ENCODE assay signal across 19 cellular contexts in genomic region chr6:8243462-8243861, GRCh38.
A peak's percentile ranks its signal among the peaks of the same experiment; 100 is the strongest.
DNase-seq lines count a peak whose midpoint lies in the region; TF ChIP-seq lines count a peak whose summit lies in the region.
"Had no signal": no experiment of that assay in that cellular context is flagged by ENCODE, and none has a peak within 500 bp of the region (broad histone marks: within the 10 kb centered on the region; RNA-seq: fewer than 3 reads in every experiment).

No MANE protein-coding gene starts in this region.

- CTCF ChIA-PET in RWPE1 (lab: Yijun Ruan, JAX), result interaction anchor here (0.7 kb wide), 1 partner anchor 1154 kb away, joined by 3 read pairs; no protein-coding TSS in a partner anchor

- H3K27ac ChIP-seq in RWPE1, result no peak overlapping the region
- H3K27ac ChIP-seq: testis had no signal

- no peak for TF ChIP-seq CTCF in RWPE1 (conservative IDR thresholded peaks at IDR 0.05; ENCODE audit: low read depth)

- DNase-seq in EH (ENCODE audit: low read depth) (peak; percentile 37), amniotic epithelial cell (ENCODE audit: low read depth) (peak; percentile 89), glomerular visceral epithelial cell (ENCODE audit: extremely low spot score) (peak; percentile 22), non-pigmented ciliary epithelial cell (ENCODE audit: low read depth) (peak; percentile 41), MV-4-11 (lab: John Stamatoyannopoulos, UW) (no peak), RWPE1 (ENCODE audit: low spot score) (no peak), DMS153 treated with DMSO at 0.1 percent for 48 hours (lab: John Stamatoyannopoulos, UW; ENCODE audit: unreplicated experiment) (no peak), Kasumi-1 (lab: John Stamatoyannopoulos, UW) (no peak)
- DNase-seq: activated CD4-positive, CD25-positive, alpha-beta regulatory T cell treated with anti-CD3 and anti-CD28 coated beads, Interleukin-2, amount 50 U/mL, for 72 hours; activated naive CD4-positive, alpha-beta T cell treated with anti-CD3 and anti-CD28 coated beads, Interleukin-2, amount 10 ng/mL, durations not matched to agents 7 days and 5 days; activated T-cell treated with anti-CD3 and anti-CD28 coated beads, Interleukin-2, amount 50 U/mL, for 48 hours; aorta; CD4-positive, alpha-beta memory T cell; DMS79 treated with DMSO at 0.1 percent for 48 hours; hippocampal formation; naive thymus-derived CD8-positive, alpha-beta T cell; NCI-H146; posterior cingulate gyrus; testis had no signal

- POLR2A ChIA-PET in RWPE1 (lab: Yijun Ruan, JAX; ENCODE audit: low non-redundant PET), result no interaction called here

Comparison
In these comparisons a context has a peak if more than half of its experiments do, and no peak if none do; other contexts are left out.
1. DNase-seq: peak in EH (single experiment), amniotic epithelial cell (single experiment), glomerular visceral epithelial cell (single experiment) and non-pigmented ciliary epithelial cell (single experiment); none in MV-4-11 (single experiment), RWPE1 (single experiment), DMS153 treated with DMSO at 0.1 percent for 48 hours (single experiment) and Kasumi-1 (0 of 2).